7 cellular contexts compared by ENCODE assay signal in genomic region chr5:35478856-35479682, GRCh38.
DNase-seq lines count a peak whose midpoint lies in the region; ATAC-seq and TF ChIP-seq lines count a peak whose summit lies in the region.

No MANE protein-coding gene starts in this region.

- no peak for TF ChIP-seq CTCF in stomach (IDR thresholded peaks at IDR 0.05)

- intact Hi-C loops in stomach (cut with DNase I; ENCODE audit: low total_unique reads): no loop called here

- H3K27me3 ChIP-seq in stomach: no peaks in the 10 kb centered on the region

- 59 to 68% (median 63%) methylated on average over 5 of the region's 5 CpGs for WGBS in stomach, 5 donors

- H3K36me3 Mint-ChIP-seq in IgD-negative memory B cell: no peaks in the 10 kb centered on the region
- peaks cover 8 to 11% of the 10 kb centered on the region in 2 donors for H3K36me3 Mint-ChIP-seq in activated naive CD4-positive, alpha-beta T cell treated with anti-CD3 and anti-CD28 coated beads, Interleukin-2, amount 50 U/mL, for 72 hours

- TF ChIP-seq EP300 in stomach (IDR thresholded peaks at IDR 0.05): no peak

- no peaks in the 10 kb centered on the region for H3K4me1 ChIP-seq in stomach

- H3K4me1 Mint-ChIP-seq in IgD-negative memory B cell: peaks cover 9 to 17% (median 13%) of the 10 kb centered on the region in 3 donors

- H3K9me3 ChIP-seq in stomach: no peaks in the 10 kb centered on the region

- H3K9me3 Mint-ChIP-seq in IgD-negative memory B cell: peaks cover 1 to 4% (median 2%) of the 10 kb centered on the region in 3 donors
- peaks cover 4% of the 10 kb centered on the region in 2 donors for H3K9me3 Mint-ChIP-seq in activated naive CD4-positive, alpha-beta T cell treated with anti-CD3 and anti-CD28 coated beads, Interleukin-2, amount 50 U/mL, for 72 hours

- peak overlapping the region in 2 of 3 donors; percentile 42 to 43 for H3K27ac Mint-ChIP-seq in IgD-negative memory B cell
- H3K27ac Mint-ChIP-seq in activated naive CD4-positive, alpha-beta T cell treated with anti-CD3 and anti-CD28 coated beads, Interleukin-2, amount 50 U/mL, for 72 hours: peak overlapping the region; percentile 82 to 83

- no peak for TF ChIP-seq POLR2A in stomach (IDR thresholded peaks at IDR 0.05)

- H3K27ac ChIP-seq in stomach: peak overlapping the region; percentile 21 to 76 (median 56)

- no peaks in the 10 kb centered on the region for H3K27me3 Mint-ChIP-seq in IgD-negative memory B cell

- peak overlapping the region in 3 of 4 donors; percentile 3 to 19 (median 4) for H3K4me3 ChIP-seq in stomach

- H3K4me3 Mint-ChIP-seq in IgD-negative memory B cell: peak overlapping the region in 3 of 4 donors; percentile 63 to 65 (median 63)

- no peaks in the 10 kb centered on the region for H3K36me3 ChIP-seq in stomach

- ATAC-seq in GM19324 (IDR thresholded peaks at IDR 0.05; ENCODE audit: low FRiP score, unreplicated experiment): peak; percentile 71
- ATAC-seq in activated naive CD4-positive, alpha-beta T cell treated with anti-CD3 and anti-CD28 coated beads, Interleukin-2, amount 50 U/mL, for 72 hours: peak; percentile 58 to 78

- DNase-seq in activated naive CD4-positive, alpha-beta T cell treated with anti-CD3 and anti-CD28 coated beads, Interleukin-2, amount 50 U/mL, for 72 hours (ENCODE audit: low spot score in 2 of 2): no peak
- DNase-seq in hepatic stellate cell (ENCODE audit: low spot score) (peak; percentile 18), stomach (no peak), cerebellum (ENCODE audit: low spot score) (no peak), NCI-H524 (lab: John Stamatoyannopoulos, UW) (no peak)
